In genomic region chr1:91736146-91736998, GRCh38 we compare ENCODE assay signal across 11 cellular contexts.
A peak's percentile ranks its signal among the peaks of the same experiment; 100 is the strongest.
DNase-seq lines count a peak whose midpoint lies in the region; ATAC-seq and TF ChIP-seq lines count a peak whose summit lies in the region.
"Had no signal": no experiment of that assay in that cellular context is flagged by ENCODE, and none has a peak within 500 bp of the region (broad histone marks: within the 10 kb centered on the region; RNA-seq: fewer than 3 reads in every experiment).

No MANE protein-coding gene starts in this region.

- no peaks in the 10 kb centered on the region for H3K9me3 ChIP-seq in right atrium auricular region

- H3K4me1 ChIP-seq in right atrium auricular region (peaks cover 0 to 31% of the 10 kb centered on the region in 2 donors), rectal smooth muscle tissue (ENCODE audit: control insufficient read depth, insufficient read depth, low read length) (peaks cover 42% of the 10 kb centered on the region)

- intact Hi-C loops in left colon (cut with DNase I, micrococcal nuclease): no loop called here

- DNase-seq in AG20443 (ENCODE audit: low spot score): peak; percentile 47
- peak; percentile 53 for DNase-seq in astrocyte of the hippocampus (ENCODE audit: low read depth, low spot score)
- no peak for DNase-seq in right atrium auricular region (ENCODE audit: low spot score)
- no peak for DNase-seq in putamen (ENCODE audit: low spot score)
- no peak for DNase-seq in foreskin melanocyte
- no peak for DNase-seq in left colon
- DNase-seq: activated CD4-positive, alpha-beta memory T cell treated with anti-CD3 and anti-CD28 coated beads for 36 hours; NCI-H1417 treated with DMSO at 0.1 percent for 48 hours had no signal

- H3K4me3 ChIP-seq in right atrium auricular region (no peak overlapping the region), rectal smooth muscle tissue (ENCODE audit: low read length) (peak overlapping the region; percentile 16)
- H3K4me3 ChIP-seq: BLaER1 had no signal

- H3K27ac ChIP-seq in right atrium auricular region (peak overlapping the region; percentile 65 to 83), rectal smooth muscle tissue (ENCODE audit: low read depth, low read length) (peak overlapping the region; percentile 95)
- H3K27ac ChIP-seq: BLaER1 had no signal

- H3K36me3 ChIP-seq in right atrium auricular region (peaks cover 29% of the 10 kb centered on the region), rectal smooth muscle tissue (ENCODE audit: control insufficient read depth, insufficient read depth, low read length) (no peaks in the 10 kb centered on the region)

- TF ChIP-seq CTCF in right atrium auricular region (IDR thresholded peaks at IDR 0.05): no peak

- no peak overlapping the region for H3K9ac ChIP-seq in rectal smooth muscle tissue (ENCODE audit: low read length)
- H3K9ac ChIP-seq: BLaER1 had no signal

- no peaks in the 10 kb centered on the region for H3K27me3 ChIP-seq in right atrium auricular region
- H3K27me3 ChIP-seq in rectal smooth muscle tissue (ENCODE audit: control insufficient read depth, insufficient read depth, low read length): no peaks in the 10 kb centered on the region
- H3K27me3 ChIP-seq: BLaER1 had no signal

- ATAC-seq in left colon: no peak
- no peak for ATAC-seq in HG03135 (IDR thresholded peaks at IDR 0.05; ENCODE audit: unreplicated experiment)

Comparison
In these comparisons a context has a peak if more than half of its experiments do, and no peak if none do; other contexts are left out.
1. DNase-seq: peak in AG20443 (single experiment) and astrocyte of the hippocampus (single experiment); none in right atrium auricular region (single experiment), putamen (single experiment), foreskin melanocyte (single experiment) and left colon (0 of 2).